2 cellular contexts compared by ENCODE assay signal in genomic region chr3:9778102-9778501, GRCh38.
TF ChIP-seq lines count a peak whose summit lies in the region.

No MANE protein-coding gene starts in this region.

TF ChIP-seq in SK-N-SH treated with all-trans-retinoic acid at 6 μM for 48 hours, 23 proteins besides CTCF, POLR2A, EP300 and RAD21 (continued from another document):
- TF ChIP-seq PATZ1 (CRISPR knock-in tag; IDR thresholded peaks at IDR 0.05; ENCODE audit: borderline replicate concordance) (no peak), ESRRG (CRISPR knock-in tag; IDR thresholded peaks at IDR 0.05) (no peak), ZNF70 (CRISPR knock-in tag; IDR thresholded peaks at IDR 0.05) (no peak), ZNF8 (CRISPR knock-in tag; IDR thresholded peaks at IDR 0.05) (no peak), ISL1 (CRISPR knock-in tag; IDR thresholded peaks at IDR 0.05) (no peak), TCF4 (CRISPR knock-in tag; IDR thresholded peaks at IDR 0.05; ENCODE audit: borderline replicate concordance) (no peak), ZNF565 (CRISPR knock-in tag; conservative IDR thresholded peaks at IDR 0.05; ENCODE audit: low read depth) (no peak), CSDC2 (CRISPR knock-in tag; IDR thresholded peaks at IDR 0.05) (no peak)
- TF ChIP-seq, protein P1, sequence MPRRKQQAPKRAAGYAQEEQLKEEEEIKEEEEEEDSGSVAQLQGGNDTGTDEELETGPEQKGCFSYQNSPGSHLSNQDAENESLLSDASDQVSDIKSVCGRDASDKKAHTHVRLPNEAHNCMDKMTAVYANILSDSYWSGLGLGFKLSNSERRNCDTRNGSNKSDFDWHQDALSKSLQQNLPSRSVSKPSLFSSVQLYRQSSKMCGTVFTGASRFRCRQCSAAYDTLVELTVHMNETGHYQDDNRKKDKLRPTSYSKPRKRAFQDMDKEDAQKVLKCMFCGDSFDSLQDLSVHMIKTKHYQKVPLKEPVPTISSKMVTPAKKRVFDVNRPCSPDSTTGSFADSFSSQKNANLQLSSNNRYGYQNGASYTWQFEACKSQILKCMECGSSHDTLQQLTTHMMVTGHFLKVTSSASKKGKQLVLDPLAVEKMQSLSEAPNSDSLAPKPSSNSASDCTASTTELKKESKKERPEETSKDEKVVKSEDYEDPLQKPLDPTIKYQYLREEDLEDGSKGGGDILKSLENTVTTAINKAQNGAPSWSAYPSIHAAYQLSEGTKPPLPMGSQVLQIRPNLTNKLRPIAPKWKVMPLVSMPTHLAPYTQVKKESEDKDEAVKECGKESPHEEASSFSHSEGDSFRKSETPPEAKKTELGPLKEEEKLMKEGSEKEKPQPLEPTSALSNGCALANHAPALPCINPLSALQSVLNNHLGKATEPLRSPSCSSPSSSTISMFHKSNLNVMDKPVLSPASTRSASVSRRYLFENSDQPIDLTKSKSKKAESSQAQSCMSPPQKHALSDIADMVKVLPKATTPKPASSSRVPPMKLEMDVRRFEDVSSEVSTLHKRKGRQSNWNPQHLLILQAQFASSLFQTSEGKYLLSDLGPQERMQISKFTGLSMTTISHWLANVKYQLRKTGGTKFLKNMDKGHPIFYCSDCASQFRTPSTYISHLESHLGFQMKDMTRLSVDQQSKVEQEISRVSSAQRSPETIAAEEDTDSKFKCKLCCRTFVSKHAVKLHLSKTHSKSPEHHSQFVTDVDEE (CRISPR knock-in tag; IDR thresholded peaks at IDR 0.05), result no peak

TF ChIP-seq in SK-N-SH, 30 proteins besides CTCF, POLR2A, EP300 and RAD21 (continued from another document):
- TF ChIP-seq, protein P2, sequence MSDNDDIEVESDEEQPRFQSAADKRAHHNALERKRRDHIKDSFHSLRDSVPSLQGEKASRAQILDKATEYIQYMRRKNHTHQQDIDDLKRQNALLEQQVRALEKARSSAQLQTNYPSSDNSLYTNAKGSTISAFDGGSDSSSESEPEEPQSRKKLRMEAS (IDR thresholded peaks at IDR 0.05; ENCODE audit: low read depth), result no peak
- no peak for TF ChIP-seq JUND (IDR thresholded peaks at IDR 0.05)
- TF ChIP-seq YY1 (IDR thresholded peaks at IDR 0.05; ENCODE audit: low read depth), result no peak
- no peak for TF ChIP-seq ELF1 (IDR thresholded peaks at IDR 0.05)
- no peak for TF ChIP-seq TCF12 (IDR thresholded peaks at IDR 0.05)
- TF ChIP-seq POLR2AphosphoS5 (IDR thresholded peaks at IDR 0.05; ENCODE audit: low read depth, low read length), result no peak
- TF ChIP-seq, protein P3, sequence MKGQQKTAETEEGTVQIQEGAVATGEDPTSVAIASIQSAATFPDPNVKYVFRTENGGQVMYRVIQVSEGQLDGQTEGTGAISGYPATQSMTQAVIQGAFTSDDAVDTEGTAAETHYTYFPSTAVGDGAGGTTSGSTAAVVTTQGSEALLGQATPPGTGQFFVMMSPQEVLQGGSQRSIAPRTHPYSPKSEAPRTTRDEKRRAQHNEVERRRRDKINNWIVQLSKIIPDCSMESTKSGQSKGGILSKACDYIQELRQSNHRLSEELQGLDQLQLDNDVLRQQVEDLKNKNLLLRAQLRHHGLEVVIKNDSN (IDR thresholded peaks at IDR 0.05; ENCODE audit: borderline replicate concordance, low read depth), result no peak
- TF ChIP-seq, protein P4, sequence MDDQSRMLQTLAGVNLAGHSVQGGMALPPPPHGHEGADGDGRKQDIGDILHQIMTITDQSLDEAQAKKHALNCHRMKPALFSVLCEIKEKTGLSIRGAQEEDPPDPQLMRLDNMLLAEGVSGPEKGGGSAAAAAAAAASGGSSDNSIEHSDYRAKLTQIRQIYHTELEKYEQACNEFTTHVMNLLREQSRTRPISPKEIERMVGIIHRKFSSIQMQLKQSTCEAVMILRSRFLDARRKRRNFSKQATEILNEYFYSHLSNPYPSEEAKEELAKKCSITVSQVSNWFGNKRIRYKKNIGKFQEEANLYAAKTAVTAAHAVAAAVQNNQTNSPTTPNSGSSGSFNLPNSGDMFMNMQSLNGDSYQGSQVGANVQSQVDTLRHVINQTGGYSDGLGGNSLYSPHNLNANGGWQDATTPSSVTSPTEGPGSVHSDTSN (IDR thresholded peaks at IDR 0.05), result no peak
- no peak for TF ChIP-seq REST (IDR thresholded peaks at IDR 0.05; ENCODE audit: low read depth, low read length)
- no peak for TF ChIP-seq NFIC (IDR thresholded peaks at IDR 0.05; ENCODE audit: borderline replicate concordance)
- no peak for TF ChIP-seq SMC3 (IDR thresholded peaks at IDR 0.05; ENCODE audit: low read depth, low read length)
- TF ChIP-seq TAF1 (IDR thresholded peaks at IDR 0.05; ENCODE audit: borderline replicate concordance, low read depth, low read length), result no peak
- no peak for TF ChIP-seq FOXJ3 (CRISPR knock-in tag; IDR thresholded peaks at IDR 0.05)
- TF ChIP-seq EZH2phosphoT487 (IDR thresholded peaks at IDR 0.05; ENCODE audit: borderline replicate concordance, low read depth), result no peak
- no peak for TF ChIP-seq FOXM1 (IDR thresholded peaks at IDR 0.05; ENCODE audit: low read depth)
- no peak for TF ChIP-seq MXI1 (IDR thresholded peaks at IDR 0.05; ENCODE audit: low read depth, low read length)
- TF ChIP-seq ZBTB33 (IDR thresholded peaks at IDR 0.05; ENCODE audit: borderline replicate concordance, low read depth), result no peak
- TF ChIP-seq, protein P5, sequence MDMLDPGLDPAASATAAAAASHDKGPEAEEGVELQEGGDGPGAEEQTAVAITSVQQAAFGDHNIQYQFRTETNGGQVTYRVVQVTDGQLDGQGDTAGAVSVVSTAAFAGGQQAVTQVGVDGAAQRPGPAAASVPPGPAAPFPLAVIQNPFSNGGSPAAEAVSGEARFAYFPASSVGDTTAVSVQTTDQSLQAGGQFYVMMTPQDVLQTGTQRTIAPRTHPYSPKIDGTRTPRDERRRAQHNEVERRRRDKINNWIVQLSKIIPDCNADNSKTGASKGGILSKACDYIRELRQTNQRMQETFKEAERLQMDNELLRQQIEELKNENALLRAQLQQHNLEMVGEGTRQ (IDR thresholded peaks at IDR 0.05; ENCODE audit: borderline replicate concordance, low read depth, low read length), result no peak
